In genomic region chr3:111210866-111211564, GRCh38 we compare ENCODE assay signal across 18 cellular contexts.
"Had no signal": no experiment of that assay in that cellular context is flagged by ENCODE, and none has a peak within 500 bp of the region (broad histone marks: within the 10 kb centered on the region; RNA-seq: fewer than 3 reads in every experiment).

No MANE protein-coding gene starts in this region.

- H3K4me3 ChIP-seq: coronary artery, gastrocnemius medialis, hepatocyte, psoas muscle, right lobe of liver, spleen, suprapubic skin had no signal

- H3K27ac Mint-ChIP-seq: activated CD4-positive, alpha-beta memory T cell treated with anti-CD3 and anti-CD28 coated beads for 36 hours; activated naive CD8-positive, alpha-beta T cell treated with anti-CD3 and anti-CD28 coated beads, Interleukin-2, amount 10 ng/mL, durations not matched to agents 7 days and 5 days; activated T-cell treated with anti-CD3 and anti-CD28 coated beads, Interleukin-2, amount 50 U/mL, for 72 hours; nephron; stimulated activated naive B cell treated with anti-CD40 and anti-IgM and Interleukin-4, amounts not matched to agents 10 μg/mL and 1 μg/mL and 100 μg/mL, for 72 hours; T-helper 2 cell treated with Interferon-gamma antibody and Interleukin-4, amounts not matched to agents 5 μg/mL and 100 μg/mL, for 36 hours had no signal

- H3K79me2 ChIP-seq: hepatocyte had no signal

- H3K27me3 Mint-ChIP-seq: activated CD4-positive, alpha-beta memory T cell treated with anti-CD3 and anti-CD28 coated beads for 36 hours; activated naive CD8-positive, alpha-beta T cell treated with anti-CD3 and anti-CD28 coated beads, Interleukin-2, amount 10 ng/mL, durations not matched to agents 7 days and 5 days had no signal

- ATAC-seq: activated T-cell treated with anti-CD3 and anti-CD28 coated beads, Interleukin-2, amount 50 U/mL, for 72 hours; gastrocnemius medialis; left colon; psoas muscle; right lobe of liver; stimulated activated naive B cell treated with anti-CD40 and anti-IgM and Interleukin-4, amounts not matched to agents 10 μg/mL and 1 μg/mL and 100 μg/mL, for 72 hours had no signal

- H3K9me3 Mint-ChIP-seq: activated CD4-positive, alpha-beta memory T cell treated with anti-CD3 and anti-CD28 coated beads for 36 hours; activated naive CD8-positive, alpha-beta T cell treated with anti-CD3 and anti-CD28 coated beads, Interleukin-2, amount 10 ng/mL, durations not matched to agents 7 days and 5 days; activated T-cell treated with anti-CD3 and anti-CD28 coated beads, Interleukin-2, amount 50 U/mL, for 72 hours; nephron; stimulated activated naive B cell treated with anti-CD40 and anti-IgM and Interleukin-4, amounts not matched to agents 10 μg/mL and 1 μg/mL and 100 μg/mL, for 72 hours; T-helper 2 cell treated with Interferon-gamma antibody and Interleukin-4, amounts not matched to agents 5 μg/mL and 100 μg/mL, for 36 hours had no signal

- H3K36me3 ChIP-seq: gastrocnemius medialis, right lobe of liver, spleen, suprapubic skin had no signal

- H3K36me3 Mint-ChIP-seq: activated CD4-positive, alpha-beta memory T cell treated with anti-CD3 and anti-CD28 coated beads for 36 hours; activated naive CD8-positive, alpha-beta T cell treated with anti-CD3 and anti-CD28 coated beads, Interleukin-2, amount 10 ng/mL, durations not matched to agents 7 days and 5 days; stimulated activated naive B cell treated with anti-CD40 and anti-IgM and Interleukin-4, amounts not matched to agents 10 μg/mL and 1 μg/mL and 100 μg/mL, for 72 hours had no signal

- DNase-seq: activated CD4-positive, alpha-beta memory T cell treated with anti-CD3 and anti-CD28 coated beads for 36 hours; activated naive CD8-positive, alpha-beta T cell treated with anti-CD3 and anti-CD28 coated beads, Interleukin-2, amount 10 ng/mL, durations not matched to agents 7 days and 5 days; activated T-cell treated with anti-CD3 and anti-CD28 coated beads, Interleukin-2, amount 50 U/mL, for 72 hours; aorta; caudate nucleus; effector CD4-positive, alpha-beta T cell; gastrocnemius medialis; left colon; psoas muscle; right lobe of liver; spleen; stimulated activated CD4-positive, alpha-beta T cell treated with anti-CD3 and anti-CD28 coated beads, Interleukin-1b, Interleukin-23, amount 100 ng/mL, for 48 hours; stimulated activated naive B cell treated with anti-CD40 and anti-IgM and Interleukin-4, amounts not matched to agents 10 μg/mL and 1 μg/mL and 100 μg/mL, for 72 hours had no signal

- H3K4me3 Mint-ChIP-seq: activated CD4-positive, alpha-beta memory T cell treated with anti-CD3 and anti-CD28 coated beads for 36 hours; activated naive CD8-positive, alpha-beta T cell treated with anti-CD3 and anti-CD28 coated beads, Interleukin-2, amount 10 ng/mL, durations not matched to agents 7 days and 5 days; activated T-cell treated with anti-CD3 and anti-CD28 coated beads, Interleukin-2, amount 50 U/mL, for 72 hours; nephron; stimulated activated naive B cell treated with anti-CD40 and anti-IgM and Interleukin-4, amounts not matched to agents 10 μg/mL and 1 μg/mL and 100 μg/mL, for 72 hours; T-helper 2 cell treated with Interferon-gamma antibody and Interleukin-4, amounts not matched to agents 5 μg/mL and 100 μg/mL, for 36 hours had no signal

- H3K27ac ChIP-seq: coronary artery, gastrocnemius medialis, hepatocyte, psoas muscle, right lobe of liver, spleen, suprapubic skin had no signal

- H3K4me1 ChIP-seq: gastrocnemius medialis, psoas muscle, right lobe of liver, spleen, suprapubic skin had no signal

- H3K9me3 ChIP-seq: gastrocnemius medialis, psoas muscle, right lobe of liver, spleen, suprapubic skin had no signal

- H3K4me2 ChIP-seq: hepatocyte had no signal

- H3K4me1 Mint-ChIP-seq: activated naive CD8-positive, alpha-beta T cell treated with anti-CD3 and anti-CD28 coated beads, Interleukin-2, amount 10 ng/mL, durations not matched to agents 7 days and 5 days; nephron; stimulated activated naive B cell treated with anti-CD40 and anti-IgM and Interleukin-4, amounts not matched to agents 10 μg/mL and 1 μg/mL and 100 μg/mL, for 72 hours had no signal

- H3K27me3 ChIP-seq: gastrocnemius medialis, hepatocyte, right lobe of liver, spleen, suprapubic skin had no signal

- H2AFZ ChIP-seq: hepatocyte had no signal
